Comparison of ENCODE assay signal across 17 cellular contexts in genomic region chr1:240171907-240172306, GRCh38.
A peak's percentile ranks its signal among the peaks of the same experiment; 100 is the strongest.
DNase-seq lines count a peak whose midpoint lies in the region; ATAC-seq and TF ChIP-seq lines count a peak whose summit lies in the region.
"Had no signal": no experiment of that assay in that cellular context is flagged by ENCODE, and none has a peak within 500 bp of the region (broad histone marks: within the 10 kb centered on the region; RNA-seq: fewer than 3 reads in every experiment).

No MANE protein-coding gene starts in this region.

- DNase-seq in HFFc6: no peak
- peak; percentile 33 for DNase-seq in amniotic epithelial cell (ENCODE audit: low read depth)
- peak; percentile 62 for DNase-seq in fibroblast of peridontal ligament (ENCODE audit: extremely low read depth)
- no peak for DNase-seq in naive thymus-derived CD8-positive, alpha-beta T cell
- no peak for DNase-seq in NCI-H82 treated with DMSO at 0.1 percent for 48 hours (lab: John Stamatoyannopoulos, UW; ENCODE audit: unreplicated experiment)
- DNase-seq in SW 1271 (lab: John Stamatoyannopoulos, UW): no peak
- DNase-seq: Caco-2; CD4-positive, CD25-positive, alpha-beta regulatory T cell; CD8-positive, alpha-beta T cell; DMS153; DND-41; EL; GDM1; GM23248; H7; HCEC 1CT had no signal

- H3K27me3 Mint-ChIP-seq in HFFc6 (ENCODE audit: insufficient read depth): peaks cover 5% of the 10 kb centered on the region
- H3K27me3 Mint-ChIP-seq in naive thymus-derived CD8-positive, alpha-beta T cell: peaks cover 0 to 11% (median 3%) of the 10 kb centered on the region in 5 donors
- H3K27me3 Mint-ChIP-seq: B cell; CD4-positive, CD25-positive, alpha-beta regulatory T cell had no signal

- POLR2A ChIA-PET in naive thymus-derived CD8-positive, alpha-beta T cell (lab: Charles Lee): no interaction called here

- H3K4me3 Mint-ChIP-seq in HFFc6: no peak overlapping the region
- H3K4me3 Mint-ChIP-seq in naive thymus-derived CD8-positive, alpha-beta T cell: no peak overlapping the region
- H3K4me3 Mint-ChIP-seq: B cell; CD4-positive, CD25-positive, alpha-beta regulatory T cell; CD8-positive, alpha-beta T cell had no signal

- no peak for ATAC-seq in naive thymus-derived CD8-positive, alpha-beta T cell
- ATAC-seq: CD8-positive, alpha-beta T cell had no signal

- H3K27ac Mint-ChIP-seq in HFFc6: peak overlapping the region; percentile 37
- H3K27ac Mint-ChIP-seq in naive thymus-derived CD8-positive, alpha-beta T cell: no peak overlapping the region
- H3K27ac Mint-ChIP-seq: B cell; CD4-positive, CD25-positive, alpha-beta regulatory T cell; CD8-positive, alpha-beta T cell had no signal

- peaks cover 72% of the 10 kb centered on the region for H3K4me1 Mint-ChIP-seq in HFFc6 (ENCODE audit: low read depth)
- H3K4me1 Mint-ChIP-seq in naive thymus-derived CD8-positive, alpha-beta T cell: no peaks in the 10 kb centered on the region
- H3K4me1 Mint-ChIP-seq: B cell; CD4-positive, CD25-positive, alpha-beta regulatory T cell had no signal

- peaks cover 65% of the 10 kb centered on the region for H3K36me3 Mint-ChIP-seq in HFFc6 (ENCODE audit: low read depth)
- peaks cover 0 to 3% (median 0%) of the 10 kb centered on the region in 3 donors for H3K36me3 Mint-ChIP-seq in naive thymus-derived CD8-positive, alpha-beta T cell
- H3K36me3 Mint-ChIP-seq: CD4-positive, CD25-positive, alpha-beta regulatory T cell; CD8-positive, alpha-beta T cell had no signal

- TF ChIP-seq CTCF in HFFc6 (IDR thresholded peaks at IDR 0.05): no peak

- no peaks in the 10 kb centered on the region for H3K9me3 Mint-ChIP-seq in HFFc6
- H3K9me3 Mint-ChIP-seq in naive thymus-derived CD8-positive, alpha-beta T cell: peaks cover 0 to 5% (median 2%) of the 10 kb centered on the region in 9 donors
- H3K9me3 Mint-ChIP-seq: CD8-positive, alpha-beta T cell had no signal

Comparison
In these comparisons a context has a peak if more than half of its experiments do, and no peak if none do; other contexts are left out.
1. DNase-seq: peak in amniotic epithelial cell (single experiment) and fibroblast of peridontal ligament (single experiment); none in HFFc6 (single experiment), naive thymus-derived CD8-positive, alpha-beta T cell (0 of 10), NCI-H82 treated with DMSO at 0.1 percent for 48 hours (single experiment) and SW 1271 (0 of 2).